In genomic region chr14:29798078-29798477, GRCh38 we compare ENCODE assay signal across 34 cellular contexts.
"Had no signal": no experiment of that assay in that cellular context is flagged by ENCODE, and none has a peak within 500 bp of the region (broad histone marks: within the 10 kb centered on the region; RNA-seq: fewer than 3 reads in every experiment).

No MANE protein-coding gene starts in this region.

- DNase-seq: activated effector memory CD4-positive, alpha-beta T cell treated with anti-CD3 and anti-CD28 coated beads, Interleukin-2, amount 50 U/mL, for 16 hours; activated effector memory CD4-positive, alpha-beta T cell treated with Interleukin-2 at 50 U/mL for 16 hours; activated gamma-delta T cell; activated gamma-delta T cell treated with Interleukin-2 at 50 U/mL for 16 hours; activated naive CD4-positive, alpha-beta T cell; activated naive CD4-positive, alpha-beta T cell treated with anti-CD3 and anti-CD28 coated beads for 36 hours; activated naive CD4-positive, alpha-beta T cell treated with anti-CD3 and anti-CD28 coated beads, Interleukin-2, amount 10 ng/mL, durations not matched to agents 7 days and 5 days; activated naive CD4-positive, alpha-beta T cell treated with anti-CD3 and anti-CD28 coated beads, Interleukin-2, amount 50 U/mL, for 16 hours; activated naive CD4-positive, alpha-beta T cell treated with Interleukin-2 at 50 U/mL for 16 hours; activated naive CD8-positive, alpha-beta T cell treated with anti-CD3 and anti-CD28 coated beads for 36 hours; activated naive CD8-positive, alpha-beta T cell treated with anti-CD3 and anti-CD28 coated beads, Interleukin-2, amount 10 ng/mL, durations not matched to agents 7 days and 5 days; activated naive CD8-positive, alpha-beta T cell treated with anti-CD3 and anti-CD28 coated beads, Interleukin-2, amount 50 U/mL, for 24 hours; activated T-cell treated with anti-CD3 and anti-CD28 coated beads, Interleukin-2, amount 50 U/mL, for 24 hours; activated T-cell treated with anti-CD3 and anti-CD28 coated beads, Interleukin-2, amount 50 U/mL, for 4 hours; activated T-cell treated with anti-CD3 and anti-CD28 coated beads, Interleukin-2, amount 50 U/mL, for 48 hours; activated T-cell treated with anti-CD3 and anti-CD28 coated beads, Interleukin-2, amount 50 U/mL, for 72 hours; adrenal gland; amniotic stem cell; aorta; body of pancreas; brain microvascular endothelial cell; central memory CD4-positive, alpha-beta T cell; cerebellar nuclear complex had no signal

- H3K27ac Mint-ChIP-seq: activated naive CD4-positive, alpha-beta T cell treated with anti-CD3 and anti-CD28 coated beads for 36 hours; activated naive CD4-positive, alpha-beta T cell treated with anti-CD3 and anti-CD28 coated beads, Interleukin-2, amount 10 ng/mL, durations not matched to agents 7 days and 5 days; activated naive CD4-positive, alpha-beta T cell treated with anti-CD3 and anti-CD28 coated beads, Interleukin-2, amount 50 U/mL, for 24 hours; activated naive CD4-positive, alpha-beta T cell treated with anti-CD3 and anti-CD28 coated beads, Interleukin-2, amount 50 U/mL, for 72 hours; activated naive CD8-positive, alpha-beta T cell; activated naive CD8-positive, alpha-beta T cell treated with anti-CD3 and anti-CD28 coated beads for 36 hours; activated naive CD8-positive, alpha-beta T cell treated with anti-CD3 and anti-CD28 coated beads, Interleukin-2, amount 10 ng/mL, durations not matched to agents 7 days and 5 days; activated naive CD8-positive, alpha-beta T cell treated with anti-CD3 and anti-CD28 coated beads, Interleukin-2, amount 50 U/mL, for 24 hours; activated T-cell treated with anti-CD3 and anti-CD28 coated beads, Interleukin-2, amount 50 U/mL, for 24 hours; activated T-cell treated with anti-CD3 and anti-CD28 coated beads, Interleukin-2, amount 50 U/mL, for 72 hours; activated T-helper 1 cell treated with anti-CD3 and anti-CD28 coated beads, Interleukin-12 subunit alpha, Interleukin-12 subunit beta, Interleukin-2, Interleukin-4 antibody, amounts not matched to agents 30 ng/mL and 10 ng/mL and 1 ng/mL, durations not matched to agents 14 hours and 24 hours and 36 hours; activated T-helper 17 cell treated with anti-CD3 and anti-CD28 coated beads, Interleukin-2, amount 50 U/mL, for 72 hours; activated T-helper 2 cell treated with anti-CD3 and anti-CD28 coated beads, Interferon-gamma antibody, Interleukin-2, Interleukin-4, amounts not matched to agents 10 μg/mL and 5 μg/mL and 100 μg/mL, durations not matched to agents 14 hours and 24 hours and 36 hours had no signal

- H3K4me3 ChIP-seq: adrenal gland, ascending aorta, body of pancreas, breast epithelium, cardiac muscle cell had no signal

- H3K4me3 Mint-ChIP-seq: activated naive CD4-positive, alpha-beta T cell treated with anti-CD3 and anti-CD28 coated beads for 36 hours; activated naive CD4-positive, alpha-beta T cell treated with anti-CD3 and anti-CD28 coated beads, Interleukin-2, amount 10 ng/mL, durations not matched to agents 7 days and 5 days; activated naive CD4-positive, alpha-beta T cell treated with anti-CD3 and anti-CD28 coated beads, Interleukin-2, amount 50 U/mL, for 24 hours; activated naive CD8-positive, alpha-beta T cell; activated naive CD8-positive, alpha-beta T cell treated with anti-CD3 and anti-CD28 coated beads for 36 hours; activated naive CD8-positive, alpha-beta T cell treated with anti-CD3 and anti-CD28 coated beads, Interleukin-2, amount 10 ng/mL, durations not matched to agents 7 days and 5 days; activated naive CD8-positive, alpha-beta T cell treated with anti-CD3 and anti-CD28 coated beads, Interleukin-2, amount 50 U/mL, for 24 hours; activated T-cell treated with anti-CD3 and anti-CD28 coated beads, Interleukin-2, amount 50 U/mL, for 24 hours; activated T-cell treated with anti-CD3 and anti-CD28 coated beads, Interleukin-2, amount 50 U/mL, for 4 hours; activated T-cell treated with anti-CD3 and anti-CD28 coated beads, Interleukin-2, amount 50 U/mL, for 72 hours; activated T-helper 1 cell treated with anti-CD3 and anti-CD28 coated beads, Interleukin-12 subunit alpha, Interleukin-12 subunit beta, Interleukin-2, Interleukin-4 antibody, amounts not matched to agents 30 ng/mL and 10 ng/mL and 1 ng/mL, durations not matched to agents 14 hours and 24 hours and 36 hours; activated T-helper 17 cell treated with anti-CD3 and anti-CD28 coated beads, Interleukin-2, amount 50 U/mL, for 72 hours; central memory CD8-positive, alpha-beta T cell had no signal

- ATAC-seq: activated naive CD4-positive, alpha-beta T cell treated with anti-CD3 and anti-CD28 coated beads, Interleukin-2, amount 50 U/mL, for 72 hours; activated naive CD8-positive, alpha-beta T cell treated with anti-CD3 and anti-CD28 coated beads, Interleukin-2, amount 50 U/mL, for 24 hours; activated T-cell treated with anti-CD3 and anti-CD28 coated beads, Interleukin-2, amount 50 U/mL, for 4 hours; activated T-cell treated with anti-CD3 and anti-CD28 coated beads, Interleukin-2, amount 50 U/mL, for 72 hours; activated T-helper 17 cell treated with anti-CD3 and anti-CD28 coated beads, Interleukin-2, amount 50 U/mL, for 72 hours; body of pancreas had no signal

- H3K4me1 Mint-ChIP-seq: activated naive CD4-positive, alpha-beta T cell treated with anti-CD3 and anti-CD28 coated beads, Interleukin-2, amount 10 ng/mL, durations not matched to agents 7 days and 5 days; activated naive CD4-positive, alpha-beta T cell treated with anti-CD3 and anti-CD28 coated beads, Interleukin-2, amount 50 U/mL, for 24 hours; activated naive CD8-positive, alpha-beta T cell treated with anti-CD3 and anti-CD28 coated beads for 36 hours; activated naive CD8-positive, alpha-beta T cell treated with anti-CD3 and anti-CD28 coated beads, Interleukin-2, amount 10 ng/mL, durations not matched to agents 7 days and 5 days; activated naive CD8-positive, alpha-beta T cell treated with anti-CD3 and anti-CD28 coated beads, Interleukin-2, amount 50 U/mL, for 24 hours; activated T-helper 17 cell treated with anti-CD3 and anti-CD28 coated beads, Interleukin-2, amount 50 U/mL, for 72 hours; central memory CD8-positive, alpha-beta T cell had no signal

- H3K27me3 Mint-ChIP-seq: activated naive CD4-positive, alpha-beta T cell treated with anti-CD3 and anti-CD28 coated beads, Interleukin-2, amount 10 ng/mL, durations not matched to agents 7 days and 5 days; activated naive CD4-positive, alpha-beta T cell treated with anti-CD3 and anti-CD28 coated beads, Interleukin-2, amount 50 U/mL, for 24 hours; activated naive CD8-positive, alpha-beta T cell; activated naive CD8-positive, alpha-beta T cell treated with anti-CD3 and anti-CD28 coated beads for 36 hours; activated naive CD8-positive, alpha-beta T cell treated with anti-CD3 and anti-CD28 coated beads, Interleukin-2, amount 10 ng/mL, durations not matched to agents 7 days and 5 days; activated naive CD8-positive, alpha-beta T cell treated with anti-CD3 and anti-CD28 coated beads, Interleukin-2, amount 50 U/mL, for 24 hours; activated T-cell treated with anti-CD3 and anti-CD28 coated beads, Interleukin-2, amount 50 U/mL, for 24 hours; activated T-helper 17 cell treated with anti-CD3 and anti-CD28 coated beads, Interleukin-2, amount 50 U/mL, for 72 hours; brain; central memory CD8-positive, alpha-beta T cell had no signal

- H3K9me3 Mint-ChIP-seq: activated naive CD4-positive, alpha-beta T cell treated with anti-CD3 and anti-CD28 coated beads, Interleukin-2, amount 50 U/mL, for 24 hours; activated naive CD8-positive, alpha-beta T cell treated with anti-CD3 and anti-CD28 coated beads for 36 hours; activated naive CD8-positive, alpha-beta T cell treated with anti-CD3 and anti-CD28 coated beads, Interleukin-2, amount 10 ng/mL, durations not matched to agents 7 days and 5 days; activated T-helper 17 cell treated with anti-CD3 and anti-CD28 coated beads, Interleukin-2, amount 50 U/mL, for 72 hours had no signal

- H3K27me3 ChIP-seq: adrenal gland, ascending aorta, body of pancreas, brain microvascular endothelial cell, breast epithelium, cardiac muscle cell had no signal

- H3K36me3 ChIP-seq: adrenal gland, ascending aorta, brain microvascular endothelial cell, breast epithelium, cardiac muscle cell had no signal

- H3K36me3 Mint-ChIP-seq: activated naive CD4-positive, alpha-beta T cell treated with anti-CD3 and anti-CD28 coated beads, Interleukin-2, amount 10 ng/mL, durations not matched to agents 7 days and 5 days; activated naive CD4-positive, alpha-beta T cell treated with anti-CD3 and anti-CD28 coated beads, Interleukin-2, amount 50 U/mL, for 24 hours; activated naive CD4-positive, alpha-beta T cell treated with anti-CD3 and anti-CD28 coated beads, Interleukin-2, amount 50 U/mL, for 72 hours; activated naive CD8-positive, alpha-beta T cell; activated naive CD8-positive, alpha-beta T cell treated with anti-CD3 and anti-CD28 coated beads for 36 hours; activated naive CD8-positive, alpha-beta T cell treated with anti-CD3 and anti-CD28 coated beads, Interleukin-2, amount 10 ng/mL, durations not matched to agents 7 days and 5 days; brain had no signal

- H3K27ac ChIP-seq: adrenal gland, ascending aorta, body of pancreas, brain microvascular endothelial cell, breast epithelium, cardiac muscle cell had no signal

- H3K4me1 ChIP-seq: adrenal gland, ascending aorta, body of pancreas, breast epithelium had no signal
